8 cellular contexts compared by ENCODE assay signal in genomic region chr19:2014731-2015610, GRCh38. TPM values are rescaled to one million over a fixed set of nuclear protein-coding genes. Genes with fewer than 3 reads are reported as not detected.
A peak's percentile ranks its signal among the peaks of the same experiment; 100 is the strongest.
DNase-seq lines count a peak whose midpoint lies in the region; ATAC-seq and TF ChIP-seq lines count a peak whose summit lies in the region.

No MANE protein-coding gene starts in this region.

- no peaks in the 10 kb centered on the region for H3K9me3 ChIP-seq in neural cell (ENCODE audit: low read length)

- no peak for TF ChIP-seq EP300 in neural cell (conservative IDR thresholded peaks at IDR 0.05; ENCODE audit: poor library complexity, severe bottlenecking)

- ATAC-seq in esophagus mucosa (peak; percentile 19), HG03571 (IDR thresholded peaks at IDR 0.05; ENCODE audit: unreplicated experiment) (no peak)

- DNase-seq in activated effector memory CD4-positive, alpha-beta T cell treated with anti-CD3 and anti-CD28 coated beads, Interleukin-2, amount 50 U/mL, for 16 hours: peak; percentile 76
- DNase-seq in activated effector memory CD4-positive, alpha-beta T cell treated with Interleukin-2 at 50 U/mL for 16 hours: no peak
- DNase-seq in SK-N-DZ (ENCODE audit: low spot score) (no peak), HuH-7.5 (ENCODE audit: low spot score) (no peak)

- peak overlapping the region; percentile 62 for H3K4me2 ChIP-seq in neural cell (ENCODE audit: low read length)

- no peaks in the 10 kb centered on the region for H3K9me2 ChIP-seq in neural cell (ENCODE audit: insufficient read depth, low read length)

- peak overlapping the region; percentile 21 for H2AFZ ChIP-seq in neural cell (ENCODE audit: low read depth, low read length)

- no peaks in the 10 kb centered on the region for H3F3A ChIP-seq in neural cell (ENCODE audit: insufficient read depth, low read length, poor library complexity, severe bottlenecking)

- peak overlapping the region; percentile 80 for H3K9ac ChIP-seq in neural cell (ENCODE audit: low read length)

- H3K36me3 ChIP-seq in neural cell (ENCODE audit: insufficient read depth, low read length): no peaks in the 10 kb centered on the region

- TF ChIP-seq CTCF in VCaP (conservative IDR thresholded peaks at IDR 0.05) (no peak), neural cell (IDR thresholded peaks at IDR 0.05; ENCODE audit: poor library complexity, severe bottlenecking) (no peak)

- no peaks in the 10 kb centered on the region for H4K20me1 ChIP-seq in neural cell (ENCODE audit: insufficient read depth)

- peak overlapping the region; percentile 71 for H3K4me3 ChIP-seq in neural cell (ENCODE audit: low read length)

- no peaks in the 10 kb centered on the region for H3K27me3 ChIP-seq in neural cell (ENCODE audit: insufficient read depth, low read depth, low read length)

- H3K79me2 ChIP-seq in neural cell (replicated peaks; ENCODE audit: insufficient read depth, low read length): peaks cover 21% of the 10 kb centered on the region

- H3K27ac ChIP-seq in VCaP (peak overlapping the region; percentile 83), neural cell (ENCODE audit: low read length) (peak overlapping the region; percentile 56)

- no peak for TF ChIP-seq RAD21 in neural cell (conservative IDR thresholded peaks at IDR 0.05)

TF ChIP-seq in neural cell, 6 proteins besides CTCF, POLR2A, EP300 and RAD21:
- TF ChIP-seq POLR2AphosphoS5 (IDR thresholded peaks at IDR 0.05): no peak
- no peak for TF ChIP-seq MXI1 (conservative IDR thresholded peaks at IDR 0.05; ENCODE audit: poor library complexity, severe bottlenecking)
- no peak for TF ChIP-seq SMC3 (conservative IDR thresholded peaks at IDR 0.05; ENCODE audit: poor library complexity)

RNA-seq across cellular contexts. Expression of gene BTBD2, which starts 0.5 kb away (rescaled TPM):
- total RNA-seq in esophagus mucosa: 68.6 TPM
- 46.1 and 57.6 TPM in 2 replicates for polyA plus RNA-seq in neural cell
- polyA minus RNA-seq in neural cell: 58.8 and 71.8 TPM in 2 replicates
- 94.2 and 137 TPM in 2 replicates for polyA plus RNA-seq in SK-N-DZ (2014; cell fraction: cytosol; rRNA removed)
- 74.0 and 88.6 TPM in 2 replicates for polyA plus RNA-seq in SK-N-DZ (2014; cell fraction: nucleus; rRNA removed)

RNA-seq across cellular contexts. Expression of gene MKNK2, which starts 36.1 kb away (rescaled TPM):
- total RNA-seq in esophagus mucosa: 311 TPM
- 27.6 and 37.6 TPM in 2 replicates for polyA plus RNA-seq in neural cell
- polyA minus RNA-seq in neural cell: 25.1 and 25.8 TPM in 2 replicates
- polyA plus RNA-seq in SK-N-DZ (2014; cell fraction: cytosol; rRNA removed): 43.2 and 44.6 TPM in 2 replicates
- polyA plus RNA-seq in SK-N-DZ (2014; cell fraction: nucleus; rRNA removed): 59.1 and 76.4 TPM in 2 replicates
